11 cellular contexts compared by ENCODE assay signal in genomic region chr19:56071151-56071550, GRCh38. TPM values are rescaled to one million over a fixed set of nuclear protein-coding genes. Genes with fewer than 3 reads are reported as not detected.
DNase-seq lines count a peak whose midpoint lies in the region; ATAC-seq and TF ChIP-seq lines count a peak whose summit lies in the region.
"Had no signal": no experiment of that assay in that cellular context is flagged by ENCODE, and none has a peak within 500 bp of the region (broad histone marks: within the 10 kb centered on the region; RNA-seq: fewer than 3 reads in every experiment).

No MANE protein-coding gene starts in this region.

- no peaks in the 10 kb centered on the region for H3K79me1 ChIP-seq in mesenchymal stem cell (replicated peaks; ENCODE audit: low read length, poor library complexity, severe bottlenecking)

- H3K4me2 ChIP-seq in GM23338 (no peak overlapping the region), mesenchymal stem cell (ENCODE audit: low read length, poor library complexity, severe bottlenecking) (no peak overlapping the region)

- no peaks in the 10 kb centered on the region for H3F3A ChIP-seq in GM23338 (replicated peaks; ENCODE audit: low read depth)

- H2BK12ac ChIP-seq in mesenchymal stem cell (ENCODE audit: low read length in 2 of 2): no peak overlapping the region

- H3K4me1 Mint-ChIP-seq in GM23338: no peaks in the 10 kb centered on the region

- H3K18ac ChIP-seq in mesenchymal stem cell (ENCODE audit: low read depth in 1 of 2, low read length in 2 of 2): no peak overlapping the region

- intact Hi-C loops in prostate gland (cut with DNase I): no loop called here

- H3K27me3 ChIP-seq in BJ (ENCODE audit: control insufficient read depth, insufficient read depth, low read length) (no peaks in the 10 kb centered on the region), GM23338 (ENCODE audit: insufficient read depth) (0 out of 2 replicates have a peak, but pooled peaks cover 7% of the 10 kb centered on the region), mesenchymal stem cell (ENCODE audit: control insufficient read depth in 1 of 2, insufficient read depth in 1 of 2, low read length in 2 of 2) (peaks cover 0 to 11% of the 10 kb centered on the region in 2 experiments), prostate gland (replicated peaks; ENCODE audit: insufficient read depth) (no peaks in the 10 kb centered on the region)

- H3K36me3 ChIP-seq in BJ (ENCODE audit: control insufficient read depth, insufficient read depth, low read length): no peaks in the 10 kb centered on the region
- no peaks in the 10 kb centered on the region for H3K36me3 ChIP-seq in GM23338 (ENCODE audit: insufficient read depth)
- no peaks in the 10 kb centered on the region for H3K36me3 ChIP-seq in mesenchymal stem cell (ENCODE audit: control insufficient read depth in 1 of 2, insufficient read depth in 2 of 2, low read depth in 1 of 2, low read length in 2 of 2)
- no peaks in the 10 kb centered on the region for H3K36me3 ChIP-seq in prostate gland
- H3K36me3 ChIP-seq: MG63 had no signal

- WGBS in mesenchymal stem cell: 55% methylated on average over 4 of the region's 4 CpGs
- 42% methylated on average over 4 of the region's 4 CpGs for WGBS in prostate gland

- no peaks in the 10 kb centered on the region for H3K36me3 Mint-ChIP-seq in GM23338 (ENCODE audit: low read depth)

- peaks cover 4% of the 10 kb centered on the region for H3K9me3 Mint-ChIP-seq in GM23338

- TF ChIP-seq POLR2A in prostate gland (IDR thresholded peaks at IDR 0.05): no peak

- ATAC-seq in GM23338 (peak; percentile 48; the same call in 2 of the 3 replicates), HG02973 (IDR thresholded peaks at IDR 0.05; ENCODE audit: unreplicated experiment) (no peak)
- ATAC-seq: stimulated activated naive CD8-positive, alpha-beta T cell treated with anti-CD3 and anti-CD28 coated beads, Interleukin-15, Interleukin-2, amounts not matched to agents 100 U/mL and 50 U/mL, for 24 hours had no signal

- H3K9me2 ChIP-seq in GM23338 (ENCODE audit: insufficient read depth): no peaks in the 10 kb centered on the region

- no peak overlapping the region for H3K4me3 Mint-ChIP-seq in GM23338

- POLR2A ChIA-PET in BJ (lab: Charles Lee): no interaction called here

- no peak overlapping the region for H3K14ac ChIP-seq in mesenchymal stem cell (ENCODE audit: low read length in 2 of 2)

- no peak overlapping the region for H3K23ac ChIP-seq in mesenchymal stem cell (ENCODE audit: low read length in 2 of 2)

- H3K4me1 ChIP-seq in GM23338 (ENCODE audit: insufficient read depth) (no peaks in the 10 kb centered on the region), mesenchymal stem cell (ENCODE audit: control insufficient read depth, insufficient read depth, low read depth, low read length) (peaks cover 6% of the 10 kb centered on the region), prostate gland (replicated peaks) (no peaks in the 10 kb centered on the region)

- no peak overlapping the region for H4K91ac ChIP-seq in mesenchymal stem cell (ENCODE audit: low read length)

- H2AFZ ChIP-seq in GM23338 (no peak overlapping the region), mesenchymal stem cell (ENCODE audit: low read depth, low read length) (no peak overlapping the region)

- H3K4ac ChIP-seq in mesenchymal stem cell (ENCODE audit: low read depth in 1 of 2, low read length in 2 of 2): no peak overlapping the region

- H3K27ac ChIP-seq in GM23338 (ENCODE audit: low read depth): no peak overlapping the region
- no peak overlapping the region for H3K27ac ChIP-seq in mesenchymal stem cell (ENCODE audit: low read length, poor library complexity, severe bottlenecking)
- H3K27ac ChIP-seq in prostate gland: no peak overlapping the region

- no peaks in the 10 kb centered on the region for H3K79me2 ChIP-seq in GM23338 (replicated peaks; ENCODE audit: insufficient read depth)

- H3K27me3 Mint-ChIP-seq in GM23338 (ENCODE audit: insufficient read depth, low read depth, poor library complexity): peaks cover 4% of the 10 kb centered on the region

- H4K8ac ChIP-seq in mesenchymal stem cell (ENCODE audit: low read length): no peak overlapping the region

- no peak overlapping the region for H2BK5ac ChIP-seq in mesenchymal stem cell (ENCODE audit: low read depth, low read length, poor library complexity, severe bottlenecking)

- CTCF ChIA-PET in BJ (lab: Yijun Ruan, JAX): interaction anchor here (0.6 to 13.7 kb wide), 4 partner anchors 8 to 181 kb away, joined by 3 to 122 read pairs (median 8); no protein-coding TSS in a partner anchor

- H4K20me1 ChIP-seq in GM23338 (replicated peaks; ENCODE audit: insufficient read depth): no peaks in the 10 kb centered on the region

- TF ChIP-seq CTCF in BJ (IDR thresholded peaks at IDR 0.05; ENCODE audit: insufficient read depth, low read depth, low read length): peak; percentile 32; the same call in 1 of the 2 replicates
- TF ChIP-seq CTCF in GM23338 (conservative IDR thresholded peaks at IDR 0.05; ENCODE audit: low read depth in 2 of 2): peak; percentile 58 to 70
- peak; percentile 20 for TF ChIP-seq CTCF in foreskin fibroblast (IDR thresholded peaks at IDR 0.05; ENCODE audit: low read depth, low read length)
- TF ChIP-seq CTCF in prostate gland (IDR thresholded peaks at IDR 0.05): peak in 2 of 4 experiments; percentile 9 to 16

- no peak overlapping the region for H2AK5ac ChIP-seq in mesenchymal stem cell (ENCODE audit: low read length, severe bottlenecking)

- DNase-seq in BJ (ENCODE audit: low read depth) (no peak), GM23338 (ENCODE audit: low spot score) (peak; percentile 63), RKO (ENCODE audit: low spot score) (peak; percentile 17), foreskin fibroblast (no peak), mesenchymal stem cell (no peak), prostate gland (ENCODE audit: low spot score) (no peak), T1000 (lab: John Stamatoyannopoulos, UW) (no peak)
- DNase-seq: activated CD8-positive, alpha-beta memory T cell treated with anti-CD3 and anti-CD28 coated beads, Interleukin-2, amount 50 U/mL, for 4 hours; MG63; stimulated activated naive CD8-positive, alpha-beta T cell treated with anti-CD3 and anti-CD28 coated beads, Interleukin-15, Interleukin-2, amounts not matched to agents 100 U/mL and 50 U/mL, for 24 hours had no signal

- H3K9me3 ChIP-seq in mesenchymal stem cell (ENCODE audit: control insufficient read depth, low read length): no peaks in the 10 kb centered on the region
- H3K9me3 ChIP-seq in prostate gland: no peaks in the 10 kb centered on the region
- H3K9me3 ChIP-seq: MG63 had no signal

- no peak overlapping the region for H3K9ac ChIP-seq in mesenchymal stem cell (ENCODE audit: low read length)

- H2BK120ac ChIP-seq in mesenchymal stem cell (ENCODE audit: low read depth, low read length): no peak overlapping the region

- H3K4me3 ChIP-seq in BJ (ENCODE audit: low read depth, low read length) (no peak overlapping the region), GM23338 (no peak overlapping the region), foreskin fibroblast (ENCODE audit: low read depth in 1 of 2, low read length in 2 of 2) (no peak overlapping the region), mesenchymal stem cell (ENCODE audit: insufficient read depth in 1 of 2, low read depth in 1 of 2, low read length in 2 of 2) (no peak overlapping the region), prostate gland (no peak overlapping the region)
- H3K4me3 ChIP-seq: MG63 had no signal

- no peak overlapping the region for H2BK15ac ChIP-seq in mesenchymal stem cell (ENCODE audit: low read depth, poor library complexity, severe bottlenecking)

- no peak overlapping the region for H3K27ac Mint-ChIP-seq in GM23338

TF ChIP-seq in GM23338, 12 proteins besides CTCF, POLR2A, EP300 and RAD21:
- no peak for TF ChIP-seq POLR2AphosphoS5 (IDR thresholded peaks at IDR 0.05; ENCODE audit: low read depth)

RNA-seq across cellular contexts. Expression of gene ZNF787, which starts 49.9 kb away (rescaled TPM):
- polyA plus RNA-seq in BJ (2011; rRNA removed): 7.2 and 9.8 TPM in 2 replicates
- 2.7 and 4.4 TPM in 2 replicates for polyA minus RNA-seq in BJ (2011; rRNA and poly(A)+ RNA removed)
- total RNA-seq in GM23338 (2014; rRNA removed; shearing (Covaris generic)): 35.3 and 44.6 TPM in 2 replicates
- 12.5 and 15.9 TPM in 2 replicates for polyA plus RNA-seq in GM23338 (2016; fragmentation: Nextera tagmentation; extraction: Ambion mirVana)
- polyA plus RNA-seq in mesenchymal stem cell (2013, experiment 1 of 2): 20.5 TPM
- polyA plus RNA-seq in mesenchymal stem cell (2013, experiment 2 of 2): 20.3 TPM
- 10 to 100 TPM; 28.2 to 47.5 TPM for total RNA-seq in prostate gland

Comparison
In these comparisons a context has a peak if more than half of its experiments do, and no peak if none do; other contexts are left out.
1. DNase-seq: peak in GM23338 (single experiment) and RKO (single experiment); none in BJ (single experiment), foreskin fibroblast (0 of 2), mesenchymal stem cell (single experiment), prostate gland (single experiment) and T1000 (single experiment).